In genomic region chr1:234218078-234218477, GRCh38 we compare ENCODE assay signal across 28 cellular contexts.
DNase-seq lines count a peak whose midpoint lies in the region; ATAC-seq, FAIRE-seq and TF ChIP-seq lines count a peak whose summit lies in the region.
"Had no signal": no experiment of that assay in that cellular context is flagged by ENCODE, and none has a peak within 500 bp of the region (broad histone marks: within the 10 kb centered on the region; RNA-seq: fewer than 3 reads in every experiment).

No MANE protein-coding gene starts in this region.

- TF ChIP-seq CTCF in WERI-Rb-1 (IDR thresholded peaks at IDR 0.05; ENCODE audit: low read depth, low read length) (no peak), epithelial cell of esophagus (IDR thresholded peaks at IDR 0.05; ENCODE audit: insufficient read depth, low read depth, low read length, missing control alignments) (no peak)

- no peak for FAIRE-seq in HTR-8/SVneo (lab: Jason Lieb, UNC)
- FAIRE-seq: islet of Langerhans, TTC549 had no signal

- H3K9me3 ChIP-seq in WERI-Rb-1 (ENCODE audit: severe bottlenecking): no peaks in the 10 kb centered on the region
- H3K9me3 ChIP-seq: breast epithelium, esophagus squamous epithelium, gastroesophageal sphincter, lower lobe of right lung, prostate gland, SJSA1 had no signal

- DNase-seq in activated T-cell treated with anti-CD3 and anti-CD28 coated beads, Interleukin-2, amount 50 U/mL, for 72 hours: no peak
- no peak for DNase-seq in activated T-cell treated with anti-CD3 and anti-CD28 coated beads, Interleukin-2, amount 50 U/mL, for 48 hours
- DNase-seq in WERI-Rb-1 (peak; percentile 58), epithelial cell of esophagus (ENCODE audit: low read depth) (peak; percentile 11), HTR-8/SVneo (ENCODE audit: insufficient read length, low spot score) (no peak)
- no peak for DNase-seq in stimulated activated effector memory CD8-positive, alpha-beta T cell treated with anti-CD3 and anti-CD28 coated beads, Interleukin-12 subunit alpha, Interleukin-12 subunit beta, amount 100 ng/mL, for 72 hours (ENCODE audit: low spot score in 2 of 2)
- no peak for DNase-seq in activated effector memory CD4-positive, alpha-beta T cell treated with Interleukin-2 at 50 U/mL for 16 hours
- DNase-seq: activated CD4-positive, alpha-beta T cell treated with anti-CD3 and anti-CD28 coated beads for 48 hours; activated effector memory CD4-positive, alpha-beta T cell treated with anti-CD3 and anti-CD28 coated beads, Interleukin-2, amount 50 U/mL, for 16 hours; COR-L47; EL; endodermal cell; esophagus squamous epithelium; lower lobe of right lung; NCI-H1105; NCI-H2029; NCI-H526 treated with DMSO at 0.1 percent for 48 hours; T-cell had no signal

- no peaks in the 10 kb centered on the region for H3K36me3 Mint-ChIP-seq in activated T-cell treated with anti-CD3 and anti-CD28 coated beads, Interleukin-2, amount 50 U/mL, for 72 hours (ENCODE audit: insufficient read depth in 2 of 2)
- H3K36me3 Mint-ChIP-seq in stimulated activated effector memory CD8-positive, alpha-beta T cell treated with anti-CD3 and anti-CD28 coated beads, Interleukin-12 subunit alpha, Interleukin-12 subunit beta, amount 100 ng/mL, for 72 hours: no peaks in the 10 kb centered on the region
- H3K36me3 Mint-ChIP-seq: T-cell had no signal

- H3K36me3 ChIP-seq in WERI-Rb-1: no peaks in the 10 kb centered on the region
- H3K36me3 ChIP-seq: breast epithelium, esophagus squamous epithelium, gastroesophageal sphincter, lower lobe of right lung, prostate gland, SJSA1 had no signal

- H3K27ac Mint-ChIP-seq in activated T-cell treated with anti-CD3 and anti-CD28 coated beads, Interleukin-2, amount 50 U/mL, for 72 hours: peak overlapping the region; percentile 0
- peak overlapping the region; percentile 87 for H3K27ac Mint-ChIP-seq in stimulated activated effector memory CD8-positive, alpha-beta T cell treated with anti-CD3 and anti-CD28 coated beads, Interleukin-12 subunit alpha, Interleukin-12 subunit beta, amount 100 ng/mL, for 72 hours
- H3K27ac Mint-ChIP-seq: endodermal cell, T-cell had no signal

- no peak for ATAC-seq in activated T-cell treated with anti-CD3 and anti-CD28 coated beads, Interleukin-2, amount 50 U/mL, for 72 hours (replicated peaks in 1 of 2)
- ATAC-seq in stimulated activated effector memory CD8-positive, alpha-beta T cell treated with anti-CD3 and anti-CD28 coated beads, Interleukin-12 subunit alpha, Interleukin-12 subunit beta, amount 100 ng/mL, for 72 hours: no peak
- ATAC-seq in GM21723 (IDR thresholded peaks at IDR 0.05; ENCODE audit: unreplicated experiment): no peak
- ATAC-seq: gastroesophageal sphincter, HCT116, lower lobe of right lung, T-cell had no signal

- peak overlapping the region in 1 of 2 donors; percentile 29 for H3K4me3 Mint-ChIP-seq in activated T-cell treated with anti-CD3 and anti-CD28 coated beads, Interleukin-2, amount 50 U/mL, for 72 hours
- H3K4me3 Mint-ChIP-seq in stimulated activated effector memory CD8-positive, alpha-beta T cell treated with anti-CD3 and anti-CD28 coated beads, Interleukin-12 subunit alpha, Interleukin-12 subunit beta, amount 100 ng/mL, for 72 hours: peak overlapping the region; percentile 74
- H3K4me3 Mint-ChIP-seq: endodermal cell, T-cell had no signal

- H3K4me3 ChIP-seq in WERI-Rb-1 (ENCODE audit: low read depth, low read length) (no peak overlapping the region), epithelial cell of esophagus (ENCODE audit: low read length) (no peak overlapping the region)
- H3K4me3 ChIP-seq: breast epithelium, coronary artery, esophagus squamous epithelium, gastroesophageal sphincter, lower lobe of right lung, prostate gland, SJSA1 had no signal

- no peak overlapping the region for H3K27ac ChIP-seq in WERI-Rb-1
- H3K27ac ChIP-seq: breast epithelium, coronary artery, esophagus squamous epithelium, gastroesophageal sphincter, HL-60, lower lobe of right lung, prostate gland, SJSA1 had no signal

- peaks cover 26% of the 10 kb centered on the region for H3K27me3 ChIP-seq in WERI-Rb-1 (ENCODE audit: insufficient read depth, low read depth, severe bottlenecking)
- H3K27me3 ChIP-seq: breast epithelium had no signal

- H3K27me3 Mint-ChIP-seq in activated T-cell treated with anti-CD3 and anti-CD28 coated beads, Interleukin-2, amount 50 U/mL, for 72 hours (ENCODE audit: low read depth): peaks cover 30% of the 10 kb centered on the region

- H3K9me3 Mint-ChIP-seq in activated T-cell treated with anti-CD3 and anti-CD28 coated beads, Interleukin-2, amount 50 U/mL, for 72 hours: no peaks in the 10 kb centered on the region
- H3K9me3 Mint-ChIP-seq in stimulated activated effector memory CD8-positive, alpha-beta T cell treated with anti-CD3 and anti-CD28 coated beads, Interleukin-12 subunit alpha, Interleukin-12 subunit beta, amount 100 ng/mL, for 72 hours: no peaks in the 10 kb centered on the region
- H3K9me3 Mint-ChIP-seq: endodermal cell, T-cell had no signal

- H3K4me1 Mint-ChIP-seq in activated T-cell treated with anti-CD3 and anti-CD28 coated beads, Interleukin-2, amount 50 U/mL, for 72 hours (ENCODE audit: low read depth): peaks cover 13% of the 10 kb centered on the region
- peaks cover 29% of the 10 kb centered on the region for H3K4me1 Mint-ChIP-seq in stimulated activated effector memory CD8-positive, alpha-beta T cell treated with anti-CD3 and anti-CD28 coated beads, Interleukin-12 subunit alpha, Interleukin-12 subunit beta, amount 100 ng/mL, for 72 hours

Comparison
In these comparisons a context has a peak if more than half of its experiments do, and no peak if none do; other contexts are left out.
1. DNase-seq: peak in WERI-Rb-1 (single experiment) and epithelial cell of esophagus (single experiment); none in activated T-cell treated with anti-CD3 and anti-CD28 coated beads, Interleukin-2, amount 50 U/mL, for 72 hours (0 of 2), activated T-cell treated with anti-CD3 and anti-CD28 coated beads, Interleukin-2, amount 50 U/mL, for 48 hours (0 of 2), stimulated activated effector memory CD8-positive, alpha-beta T cell treated with anti-CD3 and anti-CD28 coated beads, Interleukin-12 subunit alpha, Interleukin-12 subunit beta, amount 100 ng/mL, for 72 hours (0 of 2), HTR-8/SVneo (single experiment) and activated effector memory CD4-positive, alpha-beta T cell treated with Interleukin-2 at 50 U/mL for 16 hours (single experiment).